ENCODE assay signal across 8 cellular contexts in the genomic region with DNA sequence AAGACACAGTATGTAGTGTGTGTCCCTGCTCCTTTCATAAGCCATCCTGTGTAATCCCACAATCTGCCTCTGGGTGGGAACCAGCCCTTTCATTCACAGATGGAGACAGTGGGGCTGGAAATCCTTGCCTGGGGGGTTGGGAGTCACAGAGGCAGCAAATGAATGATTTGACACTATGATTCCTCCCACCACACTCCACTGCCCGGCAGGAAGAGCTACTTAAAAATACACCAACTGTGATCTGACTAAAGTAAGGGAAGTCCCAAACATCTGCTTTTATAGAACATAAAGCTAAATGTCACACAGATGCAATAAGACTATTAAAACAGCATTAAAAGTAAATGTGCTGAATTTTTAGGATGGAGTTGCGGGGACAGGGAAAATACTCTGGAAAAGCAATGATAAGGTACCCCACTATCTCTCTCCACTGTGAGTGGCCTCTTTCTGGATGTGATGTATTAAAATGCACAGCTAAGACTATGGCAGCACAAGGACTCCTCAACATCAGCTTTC. TPM values are rescaled to one million over a fixed set of nuclear protein-coding genes. Genes with fewer than 3 reads are reported as not detected.
DNase-seq lines count a peak whose midpoint lies in the region; ATAC-seq and TF ChIP-seq lines count a peak whose summit lies in the region.

No MANE protein-coding gene starts in this region.

- H3K4me3 ChIP-seq in body of pancreas (no peak overlapping the region), muscle layer of duodenum (ENCODE audit: low read depth in 1 of 2, low read length in 2 of 2) (no peak overlapping the region), ascending aorta (no peak overlapping the region)

- H3K27ac Mint-ChIP-seq in immature natural killer cell = peak overlapping the region in 2 of 6 donors; percentile 21 to 53

- no peak overlapping the region for H3K4me3 Mint-ChIP-seq in immature natural killer cell

- ATAC-seq in body of pancreas (no peak), HG02798 (IDR thresholded peaks at IDR 0.05; ENCODE audit: poor library complexity, unreplicated experiment) (no peak)

- H3K27me3 Mint-ChIP-seq in immature natural killer cell (ENCODE audit: low read depth in 3 of 3) = peaks cover 4 to 14% (median 4%) of the 10 kb centered on the region in 3 donors

- no peaks in the 10 kb centered on the region for H3K9me3 Mint-ChIP-seq in immature natural killer cell

- WGBS in body of pancreas, 2 donors = 47 to 49% methylated on average over 2 of the region's 2 CpGs

- intact Hi-C loops in body of pancreas (cut with DNase I) = no loop called here
- intact Hi-C loops in posterior vena cava (cut with DNase I) = no loop called here
- intact Hi-C loops in ascending aorta (cut with DNase I) = no loop called here

- H3K27ac ChIP-seq in body of pancreas (peak overlapping the region; percentile 26 to 60 (median 57)), muscle layer of duodenum (ENCODE audit: low read length) (peak overlapping the region; percentile 53), ascending aorta (no peak overlapping the region)

- DNase-seq in Daoy (ENCODE audit: low read depth) = peak; percentile 11
- DNase-seq in HuH-7 (ENCODE audit: low spot score) = peak; percentile 51
- DNase-seq in body of pancreas = peak in 1 of 4 donors; percentile 22
- DNase-seq in posterior vena cava (ENCODE audit: low spot score) = no peak
- DNase-seq in immature natural killer cell = no peak
- DNase-seq in ascending aorta (ENCODE audit: low spot score in 2 of 2) = no peak

- H3K36me3 ChIP-seq in body of pancreas (replicated peaks in 1 of 2; ENCODE audit: insufficient read depth in 1 of 2, low read depth in 2 of 2) (peaks cover 11 to 16% of the 10 kb centered on the region in 2 donors), muscle layer of duodenum (ENCODE audit: control insufficient read depth in 1 of 2, insufficient read depth in 2 of 2, low read length in 2 of 2) (peaks cover 19 to 22% of the 10 kb centered on the region in 2 donors), ascending aorta (peaks cover 23 to 41% of the 10 kb centered on the region in 2 donors)

- no peak for TF ChIP-seq POLR2A in body of pancreas (IDR thresholded peaks at IDR 0.05)

- H3K4me1 Mint-ChIP-seq in immature natural killer cell = peaks cover 48 to 71% of the 10 kb centered on the region in 2 donors

- peaks cover 8 to 31% (median 9%) of the 10 kb centered on the region in 3 donors for H3K36me3 Mint-ChIP-seq in immature natural killer cell

- H3K4me1 ChIP-seq in body of pancreas = peaks cover 49% of the 10 kb centered on the region
- H3K4me1 ChIP-seq in muscle layer of duodenum (ENCODE audit: control insufficient read depth in 1 of 2, insufficient read depth in 2 of 2, low read length in 2 of 2) = peaks cover 13 to 69% of the 10 kb centered on the region in 2 donors
- H3K4me1 ChIP-seq in ascending aorta = peaks cover 8 to 19% of the 10 kb centered on the region in 2 donors

- H3K9me3 ChIP-seq in body of pancreas (no peaks in the 10 kb centered on the region), muscle layer of duodenum (ENCODE audit: control insufficient read depth in 1 of 2, low read length in 2 of 2) (no peaks in the 10 kb centered on the region), ascending aorta (no peaks in the 10 kb centered on the region)

- TF ChIP-seq CTCF in body of pancreas (IDR thresholded peaks at IDR 0.05) = peak in 2 of 7 experiments; percentile 11 to 19
- TF ChIP-seq CTCF in ascending aorta (IDR thresholded peaks at IDR 0.05) = no peak

- H3K27me3 ChIP-seq in body of pancreas (no peaks in the 10 kb centered on the region), muscle layer of duodenum (ENCODE audit: low read depth, low read length) (no peaks in the 10 kb centered on the region), ascending aorta (no peaks in the 10 kb centered on the region)

RNA-seq across cellular contexts. Expression of a gene that starts 4.3 kb away (rescaled TPM):
- 237 and 242 TPM in 2 replicates for total RNA-seq in Daoy (2014; rRNA removed; shearing (Covaris generic))
- total RNA-seq in body of pancreas = 10 to 100 TPM; 56.3 to 72.8 TPM
- 10 to 100 TPM; 41.1 to 45.6 TPM for total RNA-seq in posterior vena cava
- polyA plus RNA-seq in immature natural killer cell = 100 to 1,000 TPM in 1 of 3 donors, 10 to 100 TPM in 2; 36.7 to 130 (median 63.2) TPM
- 37.1 TPM for total RNA-seq in ascending aorta

Comparison
In these comparisons a context has a peak if more than half of its experiments do, and no peak if none do; other contexts are left out.
1. DNase-seq: peak in Daoy (single experiment) and HuH-7 (single experiment); none in posterior vena cava (single experiment), immature natural killer cell (0 of 3) and ascending aorta (0 of 2).
2. H3K27ac ChIP-seq: peak in body of pancreas (4 of 4) and muscle layer of duodenum (single experiment); none in ascending aorta (0 of 2).